In the genomic region with DNA sequence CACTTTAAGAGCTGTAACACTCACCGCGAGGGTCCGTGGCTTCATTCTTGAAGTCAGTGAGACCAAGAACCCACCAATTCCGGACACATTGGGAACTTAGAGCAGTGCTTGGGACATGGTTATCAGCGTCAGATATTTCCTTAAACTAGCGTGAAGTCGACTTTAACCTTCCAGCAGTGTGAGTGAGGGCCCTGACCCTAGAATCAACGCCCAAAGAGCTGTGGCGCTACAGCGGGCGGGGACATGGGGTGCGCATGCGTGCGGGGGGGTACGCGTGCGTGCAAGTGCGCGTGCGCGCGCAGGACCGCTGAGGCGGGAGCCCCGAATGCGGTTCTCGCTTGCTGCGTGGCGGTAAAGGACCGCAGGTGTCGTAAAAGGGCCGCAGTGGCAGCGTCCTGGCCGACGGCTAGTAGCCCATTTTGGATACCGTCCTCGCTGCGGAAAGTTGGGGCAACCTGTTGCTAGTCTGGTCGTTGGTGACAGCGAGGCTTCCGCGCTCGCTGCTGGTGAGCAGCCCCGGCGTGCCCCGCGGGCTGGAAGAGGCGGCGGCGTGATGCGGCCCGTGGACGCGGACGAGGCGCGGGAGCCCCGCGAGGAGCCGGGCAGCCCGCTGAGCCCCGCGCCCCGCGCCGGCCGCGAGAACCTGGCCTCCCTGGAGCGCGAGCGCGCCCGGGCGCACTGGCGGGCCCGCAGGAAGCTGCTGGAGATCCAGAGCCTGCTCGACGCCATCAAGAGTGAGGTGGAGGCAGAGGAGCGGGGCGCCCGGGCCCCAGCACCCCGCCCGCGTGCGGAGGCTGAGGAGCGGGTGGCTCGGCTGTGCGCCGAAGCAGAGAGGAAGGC, we compare ENCODE assay signal across 8 cellular contexts. TPM values are rescaled to one million over a fixed set of nuclear protein-coding genes. Genes with fewer than 3 reads are reported as not detected.
DNase-seq lines count a peak whose midpoint lies in the region; ATAC-seq and TF ChIP-seq lines count a peak whose summit lies in the region.

No MANE protein-coding gene starts in this region.

- peaks cover 25 to 47% (median 33%) of the 10 kb centered on the region in 11 experiments; a peak in 20 of 22 replicates for H4K20me1 ChIP-seq in BLaER1 treated with 17β-estradiol and CSF1 and Interleukin-3, amounts not matched to agents 10 nM and 100 nM

- H3K4me2 ChIP-seq in BLaER1 treated with 17β-estradiol and CSF1 and Interleukin-3, amounts not matched to agents 10 nM and 100 nM: peak overlapping the region; percentile 86 to 98 (median 96)

- peaks cover 0 to 12% (median 4%) of the 10 kb centered on the region in 11 experiments; a peak in 9 of 22 replicates for H3K9me3 ChIP-seq in BLaER1 treated with 17β-estradiol and CSF1 and Interleukin-3, amounts not matched to agents 10 nM and 100 nM (replicated peaks in 1 of 11)
- no peaks in the 10 kb centered on the region for H3K9me3 ChIP-seq in ectodermal cell (ENCODE audit: control insufficient read depth, low read length)
- no peaks in the 10 kb centered on the region for H3K9me3 ChIP-seq in lower lobe of right lung

- peaks cover 32 to 46% (median 42%) of the 10 kb centered on the region in 10 experiments for H3K4me1 ChIP-seq in BLaER1 treated with 17β-estradiol and CSF1 and Interleukin-3, amounts not matched to agents 10 nM and 100 nM
- H3K4me1 ChIP-seq in ectodermal cell (ENCODE audit: control insufficient read depth, insufficient read depth, low read length): peaks cover 15% of the 10 kb centered on the region
- peaks cover 30% of the 10 kb centered on the region for H3K4me1 ChIP-seq in lower lobe of right lung

- CTCF ChIA-PET in activated CD4-positive, alpha-beta memory T cell treated with anti-CD3 and anti-CD28 coated beads, Interleukin-2, amount 10 ng/mL, durations not matched to agents 7 days and 5 days (lab: Charles Lee): interaction anchor here (1.0 to 6.8 kb wide), 18 partner anchors 10 to 396 kb away, joined by 3 to 180 read pairs (median 7); a partner anchor contains a TSS

- H3K4me1 Mint-ChIP-seq in activated CD4-positive, alpha-beta memory T cell treated with anti-CD3 and anti-CD28 coated beads, Interleukin-2, amount 10 ng/mL, durations not matched to agents 7 days and 5 days: peaks cover 48% of the 10 kb centered on the region

- H3K4me3 Mint-ChIP-seq in activated CD4-positive, alpha-beta memory T cell treated with anti-CD3 and anti-CD28 coated beads, Interleukin-2, amount 10 ng/mL, durations not matched to agents 7 days and 5 days: peak overlapping the region; percentile 97

- peaks cover 3 to 35% (median 22%) of the 10 kb centered on the region in 11 experiments; a peak in 17 of 22 replicates for H3K36me3 ChIP-seq in BLaER1 treated with 17β-estradiol and CSF1 and Interleukin-3, amounts not matched to agents 10 nM and 100 nM
- H3K36me3 ChIP-seq in ectodermal cell (ENCODE audit: control insufficient read depth, insufficient read depth, low read length) (no peaks in the 10 kb centered on the region), lower lobe of right lung (peaks cover 7% of the 10 kb centered on the region)

- no peaks in the 10 kb centered on the region for H3K27me3 ChIP-seq in BLaER1 treated with 17β-estradiol and CSF1 and Interleukin-3, amounts not matched to agents 10 nM and 100 nM
- H3K27me3 ChIP-seq in ectodermal cell (ENCODE audit: control insufficient read depth, insufficient read depth, low read length, poor library complexity, severe bottlenecking): no peaks in the 10 kb centered on the region
- no peaks in the 10 kb centered on the region for H3K27me3 ChIP-seq in lower lobe of right lung (ENCODE audit: low read depth)

- intact Hi-C loops in lower lobe of right lung (cut with DNase I): no loop called here

- TF ChIP-seq CTCF in lower lobe of right lung (IDR thresholded peaks at IDR 0.05): no peak

- ATAC-seq in HG03457 (IDR thresholded peaks at IDR 0.05; ENCODE audit: unreplicated experiment) (peak; percentile 69), lower lobe of right lung (peak; percentile 92 to 97)

- H3K4me3 ChIP-seq in BLaER1 treated with 17β-estradiol and CSF1 and Interleukin-3, amounts not matched to agents 10 nM and 100 nM: peak overlapping the region; percentile 69 to 86 (median 84)
- H3K4me3 ChIP-seq in ectodermal cell (ENCODE audit: insufficient read depth, low read depth, low read length): peak overlapping the region; percentile 82
- H3K4me3 ChIP-seq in lower lobe of right lung: peak overlapping the region; percentile 83

- H3K9ac ChIP-seq in BLaER1 treated with 17β-estradiol and CSF1 and Interleukin-3, amounts not matched to agents 10 nM and 100 nM: peak overlapping the region; percentile 79 to 95 (median 90)

- peaks cover 48% of the 10 kb centered on the region for H3K36me3 Mint-ChIP-seq in activated CD4-positive, alpha-beta memory T cell treated with anti-CD3 and anti-CD28 coated beads, Interleukin-2, amount 10 ng/mL, durations not matched to agents 7 days and 5 days (ENCODE audit: low read depth)

- WGBS in ectodermal cell, 2 experiments: 3% methylated on average over 89 of the region's 89 CpGs

- POLR2A ChIA-PET in activated CD4-positive, alpha-beta memory T cell treated with anti-CD3 and anti-CD28 coated beads, Interleukin-2, amount 10 ng/mL, durations not matched to agents 7 days and 5 days (lab: Charles Lee): interaction anchor here (0.6 to 8.1 kb wide), 35 partner anchors 10 to 493 kb away, joined by 3 to 374 read pairs (median 5); a partner anchor contains a TSS

- DNase-seq in GM19240 (ENCODE audit: insufficient read length, low spot score): peak; percentile 95
- peak; percentile 30 for DNase-seq in NCI-H748 treated with DMSO at 0.1 percent for 48 hours (lab: John Stamatoyannopoulos, UW)
- DNase-seq in activated CD4-positive, alpha-beta memory T cell treated with anti-CD3 and anti-CD28 coated beads, Interleukin-2, amount 10 ng/mL, durations not matched to agents 7 days and 5 days: peak; percentile 95
- DNase-seq in lower lobe of right lung: peak; percentile 97
- DNase-seq in stimulated activated CD4-positive, alpha-beta T cell treated with anti-CD3 and anti-CD28 coated beads, TNF-alpha, amount 100 ng/mL, for 1 hour (ENCODE audit: low read depth in 3 of 3, low spot score in 1 of 3): peak; percentile 83 to 91 (median 86)

- peak overlapping the region; percentile 57 to 95 (median 91) for H3K27ac ChIP-seq in BLaER1 treated with 17β-estradiol and CSF1 and Interleukin-3, amounts not matched to agents 10 nM and 100 nM
- H3K27ac ChIP-seq in ectodermal cell (ENCODE audit: insufficient read depth, low read depth, low read length, poor library complexity, severe bottlenecking) (peak overlapping the region; percentile 36), lower lobe of right lung (peak overlapping the region; percentile 78)

- no peaks in the 10 kb centered on the region for H3K9me3 Mint-ChIP-seq in activated CD4-positive, alpha-beta memory T cell treated with anti-CD3 and anti-CD28 coated beads, Interleukin-2, amount 10 ng/mL, durations not matched to agents 7 days and 5 days

- H3K27ac Mint-ChIP-seq in activated CD4-positive, alpha-beta memory T cell treated with anti-CD3 and anti-CD28 coated beads, Interleukin-2, amount 10 ng/mL, durations not matched to agents 7 days and 5 days: peak overlapping the region; percentile 96

- H3K27me3 Mint-ChIP-seq in activated CD4-positive, alpha-beta memory T cell treated with anti-CD3 and anti-CD28 coated beads, Interleukin-2, amount 10 ng/mL, durations not matched to agents 7 days and 5 days: no peaks in the 10 kb centered on the region

RNA-seq across cellular contexts. Expression of a gene that starts 19.8 kb away (rescaled TPM):
- 100 to 1,000 TPM; 165 to 176 TPM for total RNA-seq in activated CD4-positive, alpha-beta memory T cell treated with anti-CD3 and anti-CD28 coated beads, Interleukin-2, amount 10 ng/mL, durations not matched to agents 7 days and 5 days
- not detected for polyA plus RNA-seq in ectodermal cell (2013, experiment 1 of 4)
- polyA plus RNA-seq in ectodermal cell (2013, experiment 2 of 4): not detected
- not detected for polyA plus RNA-seq in ectodermal cell (2013, experiment 3 of 4)
- not detected for polyA plus RNA-seq in ectodermal cell (2013, experiment 4 of 4)
- total RNA-seq in lower lobe of right lung: 16.1 TPM

RNA-seq across cellular contexts. Expression of a gene that starts 33.4 kb away (rescaled TPM):
- 100 to 1,000 TPM; 142 to 144 TPM for total RNA-seq in activated CD4-positive, alpha-beta memory T cell treated with anti-CD3 and anti-CD28 coated beads, Interleukin-2, amount 10 ng/mL, durations not matched to agents 7 days and 5 days
- 315 TPM for polyA plus RNA-seq in ectodermal cell (2013, experiment 1 of 4)
- polyA plus RNA-seq in ectodermal cell (2013, experiment 2 of 4): 315 TPM
- 228 TPM for polyA plus RNA-seq in ectodermal cell (2013, experiment 3 of 4)
- 273 TPM for polyA plus RNA-seq in ectodermal cell (2013, experiment 4 of 4)
- 211 TPM for total RNA-seq in lower lobe of right lung

RNA-seq across cellular contexts. Expression of a gene that starts 35.8 kb away (rescaled TPM):
- 10 to 100 TPM; 81.9 to 83.1 TPM for total RNA-seq in activated CD4-positive, alpha-beta memory T cell treated with anti-CD3 and anti-CD28 coated beads, Interleukin-2, amount 10 ng/mL, durations not matched to agents 7 days and 5 days
- polyA plus RNA-seq in ectodermal cell (2013, experiment 1 of 4): 90.7 TPM
- 94.4 TPM for polyA plus RNA-seq in ectodermal cell (2013, experiment 2 of 4)
- 68.6 TPM for polyA plus RNA-seq in ectodermal cell (2013, experiment 3 of 4)
- 78.3 TPM for polyA plus RNA-seq in ectodermal cell (2013, experiment 4 of 4)
- total RNA-seq in lower lobe of right lung: 48.8 TPM

RNA-seq across cellular contexts. Expression of a gene that starts 42.1 kb away (rescaled TPM):
- 10 to 100 TPM; 22.9 to 23.2 TPM for total RNA-seq in activated CD4-positive, alpha-beta memory T cell treated with anti-CD3 and anti-CD28 coated beads, Interleukin-2, amount 10 ng/mL, durations not matched to agents 7 days and 5 days
- 15.5 TPM for polyA plus RNA-seq in ectodermal cell (2013, experiment 1 of 4)
- polyA plus RNA-seq in ectodermal cell (2013, experiment 2 of 4): 15.5 TPM
- polyA plus RNA-seq in ectodermal cell (2013, experiment 3 of 4): 15.9 TPM
- 18.1 TPM for polyA plus RNA-seq in ectodermal cell (2013, experiment 4 of 4)
- total RNA-seq in lower lobe of right lung: 9.0 TPM

Comparison
In these comparisons a context has a peak if more than half of its experiments do, and no peak if none do; other contexts are left out.
1. Peak in every context shown above with its lines: DNase-seq, ATAC-seq, H3K4me3 ChIP-seq and H3K27ac ChIP-seq.
2. H3K27ac ChIP-seq: peak in every context shown above with its lines; median percentile 91 in BLaER1 treated with 17β-estradiol and CSF1 and Interleukin-3, amounts not matched to agents 10 nM and 100 nM; 78 in lower lobe of right lung; 36 in ectodermal cell.
3. DNase-seq: peak in every context shown above with its lines; median percentile 97 in lower lobe of right lung; 95 in GM19240; 95 in activated CD4-positive, alpha-beta memory T cell treated with anti-CD3 and anti-CD28 coated beads, Interleukin-2, amount 10 ng/mL, durations not matched to agents 7 days and 5 days; 86 in stimulated activated CD4-positive, alpha-beta T cell treated with anti-CD3 and anti-CD28 coated beads, TNF-alpha, amount 100 ng/mL, for 1 hour; 30 in NCI-H748 treated with DMSO at 0.1 percent for 48 hours.